Comparison of ENCODE assay signal across 1 cellular context in the genomic region with DNA sequence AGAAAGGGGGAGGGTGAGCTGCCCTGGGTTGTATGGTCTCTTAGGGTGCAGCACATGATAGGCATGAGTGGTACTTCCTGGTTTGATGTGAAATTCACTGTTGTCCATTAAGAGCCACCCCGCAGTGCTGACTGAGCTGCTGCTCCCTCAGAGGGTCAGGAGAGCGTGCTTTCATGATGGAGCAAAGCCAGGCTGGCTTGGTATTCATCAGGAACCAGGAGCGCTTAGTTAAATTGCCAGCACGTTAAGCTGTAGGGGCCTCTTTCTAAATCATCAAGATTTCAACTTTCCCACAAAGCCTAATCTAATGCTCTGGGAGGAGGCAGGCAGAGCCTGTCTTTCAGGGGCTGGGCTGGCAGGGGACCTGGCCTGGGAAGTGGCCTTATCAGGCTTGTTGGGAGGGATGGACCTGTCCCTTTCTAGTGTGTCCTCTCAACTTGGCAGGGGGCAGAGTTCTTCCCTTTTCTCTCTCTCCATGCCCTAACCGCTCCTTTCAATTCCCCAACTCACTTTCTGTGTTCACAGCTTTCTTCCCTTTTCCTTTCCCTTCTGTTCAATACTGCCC.
TF ChIP-seq lines count a peak whose summit lies in the region.

No MANE protein-coding gene starts in this region.

TF ChIP-seq in GM23338, 12 proteins besides CTCF, POLR2A, EP300 and RAD21:
- TF ChIP-seq, protein P1, sequence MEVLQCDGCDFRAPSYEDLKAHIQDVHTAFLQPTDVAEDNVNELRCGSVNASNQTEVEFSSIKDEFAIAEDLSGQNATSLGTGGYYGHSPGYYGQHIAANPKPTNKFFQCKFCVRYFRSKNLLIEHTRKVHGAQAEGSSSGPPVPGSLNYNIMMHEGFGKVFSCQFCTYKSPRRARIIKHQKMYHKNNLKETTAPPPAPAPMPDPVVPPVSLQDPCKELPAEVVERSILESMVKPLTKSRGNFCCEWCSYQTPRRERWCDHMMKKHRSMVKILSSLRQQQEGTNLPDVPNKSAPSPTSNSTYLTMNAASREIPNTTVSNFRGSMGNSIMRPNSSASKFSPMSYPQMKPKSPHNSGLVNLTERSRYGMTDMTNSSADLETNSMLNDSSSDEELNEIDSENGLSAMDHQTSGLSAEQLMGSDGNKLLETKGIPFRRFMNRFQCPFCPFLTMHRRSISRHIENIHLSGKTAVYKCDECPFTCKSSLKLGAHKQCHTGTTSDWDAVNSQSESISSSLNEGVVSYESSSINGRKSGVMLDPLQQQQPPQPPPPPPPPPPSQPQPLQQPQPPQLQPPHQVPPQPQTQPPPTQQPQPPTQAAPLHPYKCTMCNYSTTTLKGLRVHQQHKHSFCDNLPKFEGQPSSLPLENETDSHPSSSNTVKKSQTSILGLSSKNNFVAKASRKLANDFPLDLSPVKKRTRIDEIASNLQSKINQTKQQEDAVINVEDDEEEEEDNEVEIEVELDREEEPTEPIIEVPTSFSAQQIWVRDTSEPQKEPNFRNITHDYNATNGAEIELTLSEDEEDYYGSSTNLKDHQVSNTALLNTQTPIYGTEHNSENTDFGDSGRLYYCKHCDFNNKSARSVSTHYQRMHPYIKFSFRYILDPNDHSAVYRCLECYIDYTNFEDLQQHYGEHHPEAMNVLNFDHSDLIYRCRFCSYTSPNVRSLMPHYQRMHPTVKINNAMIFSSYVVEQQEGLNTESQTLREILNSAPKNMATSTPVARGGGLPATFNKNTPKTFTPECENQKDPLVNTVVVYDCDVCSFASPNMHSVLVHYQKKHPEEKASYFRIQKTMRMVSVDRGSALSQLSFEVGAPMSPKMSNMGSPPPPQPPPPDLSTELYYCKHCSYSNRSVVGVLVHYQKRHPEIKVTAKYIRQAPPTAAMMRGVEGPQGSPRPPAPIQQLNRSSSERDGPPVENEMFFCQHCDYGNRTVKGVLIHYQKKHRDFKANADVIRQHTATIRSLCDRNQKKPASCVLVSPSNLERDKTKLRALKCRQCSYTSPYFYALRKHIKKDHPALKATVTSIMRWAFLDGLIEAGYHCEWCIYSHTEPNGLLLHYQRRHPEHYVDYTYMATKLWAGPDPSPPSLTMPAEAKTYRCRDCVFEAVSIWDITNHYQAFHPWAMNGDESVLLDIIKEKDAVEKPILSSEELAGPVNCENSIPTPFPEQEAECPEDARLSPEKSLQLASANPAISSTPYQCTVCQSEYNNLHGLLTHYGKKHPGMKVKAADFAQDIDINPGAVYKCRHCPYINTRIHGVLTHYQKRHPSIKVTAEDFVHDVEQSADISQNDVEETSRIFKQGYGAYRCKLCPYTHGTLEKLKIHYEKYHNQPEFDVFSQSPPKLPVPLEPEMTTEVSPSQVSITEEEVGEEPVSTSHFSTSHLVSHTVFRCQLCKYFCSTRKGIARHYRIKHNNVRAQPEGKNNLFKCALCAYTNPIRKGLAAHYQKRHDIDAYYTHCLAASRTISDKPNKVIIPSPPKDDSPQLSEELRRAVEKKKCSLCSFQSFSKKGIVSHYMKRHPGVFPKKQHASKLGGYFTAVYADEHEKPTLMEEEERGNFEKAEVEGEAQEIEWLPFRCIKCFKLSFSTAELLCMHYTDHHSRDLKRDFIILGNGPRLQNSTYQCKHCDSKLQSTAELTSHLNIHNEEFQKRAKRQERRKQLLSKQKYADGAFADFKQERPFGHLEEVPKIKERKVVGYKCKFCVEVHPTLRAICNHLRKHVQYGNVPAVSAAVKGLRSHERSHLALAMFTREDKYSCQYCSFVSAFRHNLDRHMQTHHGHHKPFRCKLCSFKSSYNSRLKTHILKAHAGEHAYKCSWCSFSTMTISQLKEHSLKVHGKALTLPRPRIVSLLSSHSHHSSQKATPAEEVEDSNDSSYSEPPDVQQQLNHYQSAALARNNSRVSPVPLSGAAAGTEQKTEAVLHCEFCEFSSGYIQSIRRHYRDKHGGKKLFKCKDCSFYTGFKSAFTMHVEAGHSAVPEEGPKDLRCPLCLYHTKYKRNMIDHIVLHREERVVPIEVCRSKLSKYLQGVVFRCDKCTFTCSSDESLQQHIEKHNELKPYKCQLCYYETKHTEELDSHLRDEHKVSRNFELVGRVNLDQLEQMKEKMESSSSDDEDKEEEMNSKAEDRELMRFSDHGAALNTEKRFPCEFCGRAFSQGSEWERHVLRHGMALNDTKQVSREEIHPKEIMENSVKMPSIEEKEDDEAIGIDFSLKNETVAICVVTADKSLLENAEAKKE (CRISPR knock-in tag; IDR thresholded peaks at IDR 0.05), result no peak
- TF ChIP-seq CREB1 (CRISPR knock-in tag; IDR thresholded peaks at IDR 0.05; ENCODE audit: low read depth) (no peak), ZNF331 (CRISPR knock-in tag; IDR thresholded peaks at IDR 0.05; ENCODE audit: low read depth) (no peak), ZNF114 (CRISPR knock-in tag; IDR thresholded peaks at IDR 0.05) (no peak), EZH2 (IDR thresholded peaks at IDR 0.05; ENCODE audit: low read depth, unreplicated experiment) (no peak), NANOG (IDR thresholded peaks at IDR 0.05; ENCODE audit: borderline replicate concordance) (no peak), STAT1 (IDR thresholded peaks at IDR 0.05; ENCODE audit: unreplicated experiment) (no peak), POLR2AphosphoS5 (IDR thresholded peaks at IDR 0.05; ENCODE audit: low read depth) (no peak), EZH2phosphoT487 (IDR thresholded peaks at IDR 0.05; ENCODE audit: unreplicated experiment) (no peak), JUNB (IDR thresholded peaks at IDR 0.05; ENCODE audit: unreplicated experiment) (no peak)
- TF ChIP-seq, protein P2, sequence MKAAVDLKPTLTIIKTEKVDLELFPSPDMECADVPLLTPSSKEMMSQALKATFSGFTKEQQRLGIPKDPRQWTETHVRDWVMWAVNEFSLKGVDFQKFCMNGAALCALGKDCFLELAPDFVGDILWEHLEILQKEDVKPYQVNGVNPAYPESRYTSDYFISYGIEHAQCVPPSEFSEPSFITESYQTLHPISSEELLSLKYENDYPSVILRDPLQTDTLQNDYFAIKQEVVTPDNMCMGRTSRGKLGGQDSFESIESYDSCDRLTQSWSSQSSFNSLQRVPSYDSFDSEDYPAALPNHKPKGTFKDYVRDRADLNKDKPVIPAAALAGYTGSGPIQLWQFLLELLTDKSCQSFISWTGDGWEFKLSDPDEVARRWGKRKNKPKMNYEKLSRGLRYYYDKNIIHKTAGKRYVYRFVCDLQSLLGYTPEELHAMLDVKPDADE (IDR thresholded peaks at IDR 0.05), result no peak
- TF ChIP-seq, protein P3, sequence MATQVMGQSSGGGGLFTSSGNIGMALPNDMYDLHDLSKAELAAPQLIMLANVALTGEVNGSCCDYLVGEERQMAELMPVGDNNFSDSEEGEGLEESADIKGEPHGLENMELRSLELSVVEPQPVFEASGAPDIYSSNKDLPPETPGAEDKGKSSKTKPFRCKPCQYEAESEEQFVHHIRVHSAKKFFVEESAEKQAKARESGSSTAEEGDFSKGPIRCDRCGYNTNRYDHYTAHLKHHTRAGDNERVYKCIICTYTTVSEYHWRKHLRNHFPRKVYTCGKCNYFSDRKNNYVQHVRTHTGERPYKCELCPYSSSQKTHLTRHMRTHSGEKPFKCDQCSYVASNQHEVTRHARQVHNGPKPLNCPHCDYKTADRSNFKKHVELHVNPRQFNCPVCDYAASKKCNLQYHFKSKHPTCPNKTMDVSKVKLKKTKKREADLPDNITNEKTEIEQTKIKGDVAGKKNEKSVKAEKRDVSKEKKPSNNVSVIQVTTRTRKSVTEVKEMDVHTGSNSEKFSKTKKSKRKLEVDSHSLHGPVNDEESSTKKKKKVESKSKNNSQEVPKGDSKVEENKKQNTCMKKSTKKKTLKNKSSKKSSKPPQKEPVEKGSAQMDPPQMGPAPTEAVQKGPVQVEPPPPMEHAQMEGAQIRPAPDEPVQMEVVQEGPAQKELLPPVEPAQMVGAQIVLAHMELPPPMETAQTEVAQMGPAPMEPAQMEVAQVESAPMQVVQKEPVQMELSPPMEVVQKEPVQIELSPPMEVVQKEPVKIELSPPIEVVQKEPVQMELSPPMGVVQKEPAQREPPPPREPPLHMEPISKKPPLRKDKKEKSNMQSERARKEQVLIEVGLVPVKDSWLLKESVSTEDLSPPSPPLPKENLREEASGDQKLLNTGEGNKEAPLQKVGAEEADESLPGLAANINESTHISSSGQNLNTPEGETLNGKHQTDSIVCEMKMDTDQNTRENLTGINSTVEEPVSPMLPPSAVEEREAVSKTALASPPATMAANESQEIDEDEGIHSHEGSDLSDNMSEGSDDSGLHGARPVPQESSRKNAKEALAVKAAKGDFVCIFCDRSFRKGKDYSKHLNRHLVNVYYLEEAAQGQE (IDR thresholded peaks at IDR 0.05; ENCODE audit: unreplicated experiment), result no peak
TF ChIP-seq in GM23338: peak in this region for 0.
